9 cellular contexts compared by ENCODE assay signal in the genomic region with DNA sequence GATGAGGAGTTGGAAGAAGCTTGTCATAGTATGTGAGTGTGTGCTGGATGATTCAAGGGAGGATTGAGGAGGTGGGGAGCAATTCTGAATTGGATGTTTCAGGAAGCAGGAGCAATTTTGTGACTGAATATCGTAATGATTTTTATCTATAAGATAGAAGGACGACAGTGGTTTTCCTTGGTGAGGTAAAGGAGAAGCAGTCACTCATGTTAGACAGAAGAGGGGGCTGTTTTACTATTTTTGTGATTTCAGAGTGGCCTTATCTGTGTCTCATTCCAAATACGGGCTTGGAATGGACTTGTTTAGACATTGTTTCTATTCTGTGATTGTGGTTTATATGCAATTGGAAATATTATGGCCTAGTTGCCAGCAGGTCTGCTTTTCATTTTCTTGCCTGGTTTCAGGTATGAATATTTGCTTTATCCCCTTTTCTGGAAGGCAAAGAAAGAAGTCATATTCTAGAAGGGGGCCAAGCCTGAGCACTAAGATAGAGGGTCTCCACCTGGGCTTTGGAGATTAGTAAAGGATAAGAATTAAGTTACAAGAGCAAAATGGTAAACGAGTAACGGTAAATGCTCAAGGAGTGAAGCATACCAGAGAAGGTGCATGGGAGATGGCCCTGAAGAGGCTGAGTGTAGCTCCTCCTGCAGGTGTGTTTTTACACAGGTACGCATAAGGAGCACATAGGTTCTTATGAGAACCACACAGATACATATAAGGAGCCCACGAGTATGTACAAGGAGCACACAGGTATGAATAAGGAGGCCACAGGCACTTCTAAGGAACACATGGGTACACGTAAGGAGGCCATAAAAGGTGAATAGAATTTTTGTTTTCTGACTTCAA.
DNase-seq lines count a peak whose midpoint lies in the region; ATAC-seq, FAIRE-seq and TF ChIP-seq lines count a peak whose summit lies in the region.
"Had no signal": no experiment of that assay in that cellular context is flagged by ENCODE, and none has a peak within 500 bp of the region (broad histone marks: within the 10 kb centered on the region; RNA-seq: fewer than 3 reads in every experiment).

No MANE protein-coding gene starts in this region.

- H3K27me3 ChIP-seq in astrocyte (ENCODE audit: insufficient read depth, low read length) (no peaks in the 10 kb centered on the region), mesenchymal stem cell (ENCODE audit: control insufficient read depth in 1 of 2, insufficient read depth in 1 of 2, low read length in 2 of 2) (no peaks in the 10 kb centered on the region)

- no peak overlapping the region for H3K14ac ChIP-seq in mesenchymal stem cell (ENCODE audit: low read length in 2 of 2)

- no peak overlapping the region for H2BK5ac ChIP-seq in mesenchymal stem cell (ENCODE audit: low read depth, low read length, poor library complexity, severe bottlenecking)

- no peaks in the 10 kb centered on the region for H3K79me1 ChIP-seq in mesenchymal stem cell (replicated peaks; ENCODE audit: low read length, poor library complexity, severe bottlenecking)

- H2BK120ac ChIP-seq in mesenchymal stem cell (ENCODE audit: low read depth, low read length) = no peak overlapping the region

- H3K9me3 ChIP-seq in astrocyte (ENCODE audit: insufficient read depth, low read depth, low read length) (no peaks in the 10 kb centered on the region), mesenchymal stem cell (ENCODE audit: control insufficient read depth, low read length) (no peaks in the 10 kb centered on the region)

- no peak overlapping the region for H3K23ac ChIP-seq in mesenchymal stem cell (ENCODE audit: low read length in 2 of 2)

- H3K27ac Mint-ChIP-seq in astrocyte (ENCODE audit: unreplicated experiment) = no peak overlapping the region

- no peaks in the 10 kb centered on the region for H3K27me3 Mint-ChIP-seq in astrocyte (ENCODE audit: low read depth, unreplicated experiment)

- H3K4me3 Mint-ChIP-seq in astrocyte (ENCODE audit: unreplicated experiment) = no peak overlapping the region

- TF ChIP-seq CTCF in AG09319 (IDR thresholded peaks at IDR 0.05; ENCODE audit: low read depth, low read length) (peak; percentile 59), astrocyte (IDR thresholded peaks at IDR 0.05; ENCODE audit: insufficient read depth, low read depth, low read length) (peak; percentile 60)

- no peaks in the 10 kb centered on the region for H3K9me3 Mint-ChIP-seq in astrocyte (ENCODE audit: unreplicated experiment)

- no peaks in the 10 kb centered on the region for H4K20me1 ChIP-seq in astrocyte (ENCODE audit: insufficient read depth, low read length)

- peaks cover 11% of the 10 kb centered on the region for H3K4me1 Mint-ChIP-seq in astrocyte (ENCODE audit: low read depth, unreplicated experiment)

- H3K18ac ChIP-seq in mesenchymal stem cell (ENCODE audit: low read depth in 1 of 2, low read length in 2 of 2) = no peak overlapping the region

- no peak overlapping the region for H3K4me2 ChIP-seq in astrocyte (ENCODE audit: low read length)
- no peak overlapping the region for H3K4me2 ChIP-seq in mesenchymal stem cell (ENCODE audit: low read length, poor library complexity, severe bottlenecking)

- ATAC-seq in GM18868 (IDR thresholded peaks at IDR 0.05; ENCODE audit: unreplicated experiment) (peak; percentile 70), GM21390 (IDR thresholded peaks at IDR 0.05; ENCODE audit: unreplicated experiment) (no peak), GM19324 (IDR thresholded peaks at IDR 0.05; ENCODE audit: low FRiP score, unreplicated experiment) (no peak)

- no peaks in the 10 kb centered on the region for H3K36me3 ChIP-seq in astrocyte (ENCODE audit: insufficient read depth, low read length)
- no peaks in the 10 kb centered on the region for H3K36me3 ChIP-seq in mesenchymal stem cell (ENCODE audit: control insufficient read depth in 1 of 2, insufficient read depth in 2 of 2, low read depth in 1 of 2, low read length in 2 of 2)

- H4K8ac ChIP-seq in mesenchymal stem cell (ENCODE audit: low read length) = no peak overlapping the region

- H2AK5ac ChIP-seq in mesenchymal stem cell (ENCODE audit: low read length, severe bottlenecking) = no peak overlapping the region

- H2AFZ ChIP-seq in astrocyte (ENCODE audit: low read depth, low read length) (no peak overlapping the region), mesenchymal stem cell (ENCODE audit: low read depth, low read length) (no peak overlapping the region)

- WGBS in mesenchymal stem cell = 49% methylated on average over 8 of the region's 8 CpGs

- H2BK15ac ChIP-seq in mesenchymal stem cell (ENCODE audit: low read depth, poor library complexity, severe bottlenecking) = no peak overlapping the region

- H3K27ac ChIP-seq in astrocyte (ENCODE audit: low read depth, low read length) (no peak overlapping the region), mesenchymal stem cell (ENCODE audit: low read length, poor library complexity, severe bottlenecking) (no peak overlapping the region)

- H3K36me3 Mint-ChIP-seq in astrocyte (ENCODE audit: low read depth, unreplicated experiment) = no peaks in the 10 kb centered on the region

- no peak overlapping the region for H3K4ac ChIP-seq in mesenchymal stem cell (ENCODE audit: low read depth in 1 of 2, low read length in 2 of 2)

- no peak for FAIRE-seq in astrocyte (lab: Jason Lieb, UNC)
- FAIRE-seq: colon had no signal

- no peak overlapping the region for H3K9ac ChIP-seq in astrocyte (ENCODE audit: low read length)
- peak overlapping the region; percentile 44 for H3K9ac ChIP-seq in mesenchymal stem cell (ENCODE audit: low read length)

- DNase-seq in AG09319 (ENCODE audit: extremely low read depth, low read depth) (peak; percentile 30), NCI-H2196 treated with DMSO at 0.1 percent for 48 hours (lab: John Stamatoyannopoulos, UW; ENCODE audit: unreplicated experiment) (peak; percentile 44), astrocyte (ENCODE audit: low read depth) (peak; percentile 45), mesenchymal stem cell (peak; percentile 57)
- no peak for DNase-seq in stimulated activated CD4-positive, alpha-beta T cell treated with anti-CD3 and anti-CD28 coated beads, Interleukin-4, amount 100 ng/mL, for 24 hours

- no peak overlapping the region for H2BK12ac ChIP-seq in mesenchymal stem cell (ENCODE audit: low read length in 2 of 2)

- H3K4me1 ChIP-seq in astrocyte (ENCODE audit: insufficient read depth, low read length) (no peaks in the 10 kb centered on the region), mesenchymal stem cell (ENCODE audit: control insufficient read depth, insufficient read depth, low read depth, low read length) (no peaks in the 10 kb centered on the region)

- no peak overlapping the region for H4K91ac ChIP-seq in mesenchymal stem cell (ENCODE audit: low read length)

- H3K79me2 ChIP-seq in astrocyte (ENCODE audit: insufficient read depth, low read length) = no peaks in the 10 kb centered on the region

- H3K4me3 ChIP-seq in astrocyte (ENCODE audit: insufficient read depth, low read depth, low read length) (no peak overlapping the region), mesenchymal stem cell (ENCODE audit: insufficient read depth in 1 of 2, low read depth in 1 of 2, low read length in 2 of 2) (no peak overlapping the region)
